ENCODE assay signal across 9 cellular contexts in the genomic region with DNA sequence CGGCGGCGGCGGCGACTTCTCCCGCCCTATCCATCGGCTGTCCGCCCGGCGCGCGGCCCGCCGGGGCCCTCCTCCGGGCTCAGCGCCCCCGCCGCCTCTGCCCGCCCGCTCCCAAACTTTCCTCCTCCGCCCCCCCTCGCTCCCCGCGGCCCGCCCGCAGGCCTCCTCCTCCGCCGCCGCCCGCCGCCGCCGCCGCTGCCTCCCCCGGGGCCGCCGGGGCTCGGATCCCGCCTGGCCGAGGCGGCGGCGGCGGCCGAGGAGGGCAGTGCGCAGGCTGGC. TPM values are rescaled to one million over a fixed set of nuclear protein-coding genes. Genes with fewer than 3 reads are reported as not detected.
A peak's percentile ranks its signal among the peaks of the same experiment; 100 is the strongest.
DNase-seq lines count a peak whose midpoint lies in the region; ATAC-seq and TF ChIP-seq lines count a peak whose summit lies in the region.
"Had no signal": no experiment of that assay in that cellular context is flagged by ENCODE, and none has a peak within 500 bp of the region (broad histone marks: within the 10 kb centered on the region; RNA-seq: fewer than 3 reads in every experiment).

No MANE protein-coding gene starts in this region.

- intact Hi-C loops in dendritic cell treated with granulocyte-macrophage colony-stimulating factor and Interleukin-4, amounts not matched to agents 40 ng/mL and 50 ng/mL, for 4 days (cut with micrococcal nuclease), result loop anchor here (1.0 to 5.0 kb wide), 3 partner anchors 13 to 114 kb away; a partner anchor contains a TSS
- intact Hi-C loops in psoas muscle (cut with DNase I), result loop anchor here (2.0 to 10.0 kb wide), 4 partner anchors 40 to 189 kb away; a partner anchor contains a TSS

- H3K4me3 ChIP-seq in GM08714 (ENCODE audit: low read length) (peak overlapping the region; percentile 44; the same call in 1 of the 2 replicates), HUES48 (ENCODE audit: low read depth, low read length) (peak overlapping the region; percentile 57; the same call in 1 of the 2 replicates), psoas muscle (peak overlapping the region; percentile 79)

- H3K9me3 ChIP-seq in HUES48 (ENCODE audit: control insufficient read depth, insufficient read depth, low read length) (no peaks in the 10 kb centered on the region), psoas muscle (no peaks in the 10 kb centered on the region)

- ATAC-seq in psoas muscle, result no peak
- ATAC-seq in GM18505 (IDR thresholded peaks at IDR 0.05; ENCODE audit: unreplicated experiment), result no peak

- TF ChIP-seq POLR2A in GM18505 (IDR thresholded peaks at IDR 0.05; ENCODE audit: borderline replicate concordance, extremely low read depth, insufficient read depth, insufficient read length), result no peak

- H3K9ac ChIP-seq in HUES48 (ENCODE audit: low read depth, low read length), result no peak overlapping the region

- no peak for TF ChIP-seq CTCF in psoas muscle (IDR thresholded peaks at IDR 0.05)

- peaks cover 24% of the 10 kb centered on the region for H3K36me3 Mint-ChIP-seq in dendritic cell treated with granulocyte-macrophage colony-stimulating factor and Interleukin-4, amounts not matched to agents 40 ng/mL and 50 ng/mL, for 4 days (ENCODE audit: low read depth)
- H3K36me3 Mint-ChIP-seq: activated naive CD8-positive, alpha-beta T cell had no signal

- no peak overlapping the region for H3K27ac Mint-ChIP-seq in dendritic cell treated with granulocyte-macrophage colony-stimulating factor and Interleukin-4, amounts not matched to agents 40 ng/mL and 50 ng/mL, for 4 days

- peaks cover 42% of the 10 kb centered on the region for H3K4me1 Mint-ChIP-seq in dendritic cell treated with granulocyte-macrophage colony-stimulating factor and Interleukin-4, amounts not matched to agents 40 ng/mL and 50 ng/mL, for 4 days (ENCODE audit: low read depth)

- H3K4me1 ChIP-seq in HUES48 (ENCODE audit: control insufficient read depth, insufficient read depth, low read length) (peaks cover 39% of the 10 kb centered on the region), psoas muscle (peaks cover 14% of the 10 kb centered on the region)

- H3K27me3 ChIP-seq in HUES48 (ENCODE audit: control insufficient read depth, insufficient read depth, low read length) (no peaks in the 10 kb centered on the region), psoas muscle (ENCODE audit: insufficient read depth in 3 of 3, low read length in 2 of 3) (peaks cover 0 to 21% (median 6%) of the 10 kb centered on the region in 3 donors)

- H3K27ac ChIP-seq in HUES48 (ENCODE audit: low read depth, low read length) (peak overlapping the region; percentile 94), psoas muscle (peak overlapping the region; percentile 70)

- DNase-seq in psoas muscle, result no peak
- DNase-seq in NCI-H1694 treated with DMSO at 0.1 percent for 48 hours (lab: John Stamatoyannopoulos, UW), result no peak
- DNase-seq in NCI-H2107 treated with DMSO at 0.1 percent for 48 hours (lab: John Stamatoyannopoulos, UW; ENCODE audit: unreplicated experiment), result no peak
- DNase-seq in SHP77 treated with DMSO at 0.1 percent for 48 hours (lab: John Stamatoyannopoulos, UW), result no peak

- H3K27me3 Mint-ChIP-seq in dendritic cell treated with granulocyte-macrophage colony-stimulating factor and Interleukin-4, amounts not matched to agents 40 ng/mL and 50 ng/mL, for 4 days, result peaks cover 4% of the 10 kb centered on the region
- H3K27me3 Mint-ChIP-seq: activated naive CD8-positive, alpha-beta T cell had no signal

- H3K4me3 Mint-ChIP-seq in dendritic cell treated with granulocyte-macrophage colony-stimulating factor and Interleukin-4, amounts not matched to agents 40 ng/mL and 50 ng/mL, for 4 days, result peak overlapping the region; percentile 88

- H3K9me3 Mint-ChIP-seq in dendritic cell treated with granulocyte-macrophage colony-stimulating factor and Interleukin-4, amounts not matched to agents 40 ng/mL and 50 ng/mL, for 4 days, result no peaks in the 10 kb centered on the region

- 1% methylated on average over 11 to 45 of the region's 46 CpGs; no CpG with 5 or more reads in 1 of the 3 donors for WGBS in psoas muscle, 3 donors

- peaks cover 17% of the 10 kb centered on the region for H3K36me3 ChIP-seq in HUES48 (ENCODE audit: control insufficient read depth, insufficient read depth, low read length)
- no peaks in the 10 kb centered on the region for H3K36me3 ChIP-seq in psoas muscle (ENCODE audit: insufficient read depth in 1 of 2, low read depth in 1 of 2)

RNA-seq across cellular contexts. Expression of a gene that starts 0.5 kb away (rescaled TPM):
- total RNA-seq in psoas muscle, result 10 to 100 TPM in 1 of 4 donors, 1 to 10 TPM in 3; 4.6 to 12.4 (median 6.9) TPM
- 10 to 100 TPM in 1 of 3 donors, 1 to 10 TPM in 2; 4.2 to 12.7 (median 4.3) TPM for polyA plus RNA-seq in psoas muscle

RNA-seq across cellular contexts. Expression of a gene that starts 39.7 kb away (rescaled TPM):
- total RNA-seq in psoas muscle, result 100 to 1,000 TPM in 1 of 4 donors, 10 to 100 TPM in 3; 64.2 to 110 (median 89.9) TPM
- 100 to 1,000 TPM in 2 of 3 donors, 10 to 100 TPM in 1; 82.5 to 124 (median 119) TPM for polyA plus RNA-seq in psoas muscle
